ENCODE assay signal across 14 cellular contexts in the genomic region with DNA sequence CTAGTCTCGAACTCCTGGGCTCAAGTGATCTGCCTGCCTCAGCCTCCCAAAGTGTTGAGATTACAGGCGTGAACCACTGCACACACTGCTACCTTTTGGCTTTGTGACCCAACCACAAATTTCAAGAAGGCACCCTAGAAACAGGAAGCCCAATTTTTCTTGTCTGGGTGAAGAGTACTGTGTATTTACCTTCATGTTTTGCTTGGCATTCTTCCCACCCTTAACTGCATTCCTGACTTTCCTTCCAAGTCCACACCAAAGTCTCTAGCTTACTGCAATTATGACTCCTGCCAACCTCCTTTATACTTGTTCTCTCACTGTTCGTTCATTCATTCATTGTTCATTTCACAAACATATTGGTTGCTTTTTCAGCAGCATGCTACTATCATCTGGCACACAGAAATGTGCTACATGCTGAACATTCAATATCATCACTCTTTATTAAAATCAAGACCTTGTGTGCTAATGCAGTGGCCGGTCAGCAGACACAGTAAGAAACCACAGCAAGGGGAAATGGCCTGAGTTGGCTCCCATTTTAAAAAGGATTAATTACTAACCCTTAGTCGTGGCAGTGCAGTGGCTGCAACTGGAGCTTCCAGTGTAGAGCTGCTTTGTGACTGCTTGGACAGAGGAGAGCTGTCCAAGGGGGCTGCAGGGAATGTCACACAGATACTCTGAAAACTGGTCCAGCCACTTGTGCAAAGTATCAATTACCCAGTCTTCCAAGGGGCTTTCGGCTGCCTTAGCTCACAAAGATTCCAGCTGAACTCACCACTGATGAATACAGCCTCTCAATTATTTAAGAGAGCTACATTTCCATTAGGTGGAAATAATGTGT.
DNase-seq lines count a peak whose midpoint lies in the region; ATAC-seq, FAIRE-seq and TF ChIP-seq lines count a peak whose summit lies in the region.
"Had no signal": no experiment of that assay in that cellular context is flagged by ENCODE, and none has a peak within 500 bp of the region (broad histone marks: within the 10 kb centered on the region; RNA-seq: fewer than 3 reads in every experiment).

No MANE protein-coding gene starts in this region.

- no peaks in the 10 kb centered on the region for H3K27me3 ChIP-seq in hepatocyte
- H3K27me3 ChIP-seq: tibial nerve had no signal

- CTCF ChIA-PET in WTC11 (lab: Charles Lee), result no interaction called here

- peak overlapping the region; percentile 26 for H3K27ac Mint-ChIP-seq in activated naive CD8-positive, alpha-beta T cell treated with anti-CD3 and anti-CD28 coated beads, Interleukin-2, amount 10 ng/mL, durations not matched to agents 7 days and 5 days
- H3K27ac Mint-ChIP-seq in activated naive CD8-positive, alpha-beta T cell treated with anti-CD3 and anti-CD28 coated beads, Interleukin-2, amount 50 U/mL, for 24 hours, result no peak overlapping the region
- peak overlapping the region; percentile 10 for H3K27ac Mint-ChIP-seq in WTC11

- H3K4me2 ChIP-seq in hepatocyte, result peak overlapping the region; percentile 8
- H3K4me2 ChIP-seq: smooth muscle cell had no signal

- peaks cover 16% of the 10 kb centered on the region for H3K4me1 ChIP-seq in hepatocyte (ENCODE audit: insufficient read depth)

- H3K4me1 Mint-ChIP-seq in activated naive CD8-positive, alpha-beta T cell treated with anti-CD3 and anti-CD28 coated beads, Interleukin-2, amount 10 ng/mL, durations not matched to agents 7 days and 5 days, result peaks cover 15% of the 10 kb centered on the region
- H3K4me1 Mint-ChIP-seq in activated naive CD8-positive, alpha-beta T cell treated with anti-CD3 and anti-CD28 coated beads, Interleukin-2, amount 50 U/mL, for 24 hours, result no peaks in the 10 kb centered on the region
- H3K4me1 Mint-ChIP-seq in WTC11, result no peaks in the 10 kb centered on the region

- 72% methylated on average over 6 of the region's 6 CpGs for WGBS in hepatocyte (ENCODE audit: low lambda C conversion rate, missing lambda C conversion rate)

- TF ChIP-seq CTCF in WTC11 (IDR thresholded peaks at IDR 0.05), result no peak
- no peak for TF ChIP-seq CTCF in hepatocyte (IDR thresholded peaks at IDR 0.05; ENCODE audit: poor library complexity)

- H2AFZ ChIP-seq in hepatocyte, result no peak overlapping the region

- H3K9me3 Mint-ChIP-seq in activated naive CD8-positive, alpha-beta T cell treated with anti-CD3 and anti-CD28 coated beads, Interleukin-2, amount 10 ng/mL, durations not matched to agents 7 days and 5 days, result peaks cover 2% of the 10 kb centered on the region
- H3K9me3 Mint-ChIP-seq in activated naive CD8-positive, alpha-beta T cell treated with anti-CD3 and anti-CD28 coated beads, Interleukin-2, amount 50 U/mL, for 24 hours, result no peaks in the 10 kb centered on the region
- peaks cover 19% of the 10 kb centered on the region for H3K9me3 Mint-ChIP-seq in WTC11

- ATAC-seq in activated naive CD8-positive, alpha-beta T cell treated with anti-CD3 and anti-CD28 coated beads, Interleukin-2, amount 10 ng/mL, durations not matched to agents 7 days and 5 days (ENCODE audit: low read depth), result no peak
- ATAC-seq in activated naive CD8-positive, alpha-beta T cell treated with anti-CD3 and anti-CD28 coated beads, Interleukin-2, amount 50 U/mL, for 24 hours, result no peak
- no peak for ATAC-seq in WTC11
- ATAC-seq: activated CD4-positive, CD25-positive, alpha-beta regulatory T cell treated with anti-CD3 and anti-CD28 coated beads, Interleukin-2, amount 50 U/mL, for 24 hours had no signal

- no peak overlapping the region for H3K27ac ChIP-seq in hepatocyte
- H3K27ac ChIP-seq: tibial nerve had no signal

- H3K27me3 Mint-ChIP-seq in activated naive CD8-positive, alpha-beta T cell treated with anti-CD3 and anti-CD28 coated beads, Interleukin-2, amount 10 ng/mL, durations not matched to agents 7 days and 5 days, result no peaks in the 10 kb centered on the region
- H3K27me3 Mint-ChIP-seq in activated naive CD8-positive, alpha-beta T cell treated with anti-CD3 and anti-CD28 coated beads, Interleukin-2, amount 50 U/mL, for 24 hours, result no peaks in the 10 kb centered on the region
- no peaks in the 10 kb centered on the region for H3K27me3 Mint-ChIP-seq in WTC11 (ENCODE audit: low read depth)

- no peak for FAIRE-seq in urothelium cell line (lab: Jason Lieb, UNC)
- FAIRE-seq: islet of Langerhans had no signal

- POLR2A ChIA-PET in activated naive CD8-positive, alpha-beta T cell treated with anti-CD3 and anti-CD28 coated beads, Interleukin-2, amount 10 ng/mL, durations not matched to agents 7 days and 5 days (lab: Charles Lee), result no interaction called here
- POLR2A ChIA-PET in WTC11 (lab: Charles Lee), result no interaction called here

- no peak for DNase-seq in activated naive CD8-positive, alpha-beta T cell treated with anti-CD3 and anti-CD28 coated beads, Interleukin-2, amount 10 ng/mL, durations not matched to agents 7 days and 5 days
- no peak for DNase-seq in activated naive CD8-positive, alpha-beta T cell treated with anti-CD3 and anti-CD28 coated beads, Interleukin-2, amount 50 U/mL, for 24 hours
- DNase-seq in WTC11 (ENCODE audit: low spot score) (no peak), hepatocyte (ENCODE audit: low spot score) (no peak), urothelium cell line (ENCODE audit: low spot score) (peak; percentile 37), DMS 273 (lab: John Stamatoyannopoulos, UW; ENCODE audit: unreplicated experiment) (no peak), NK-92 (lab: John Stamatoyannopoulos, UW; ENCODE audit: unreplicated experiment) (no peak), CD1c-positive myeloid dendritic cell (ENCODE audit: extremely low spot score) (no peak)
- DNase-seq: activated T-cell treated with anti-CD3 and anti-CD28 coated beads, Interleukin-2, amount 50 U/mL, for 48 hours; NCI-H774 had no signal

- no peaks in the 10 kb centered on the region for H3K9me2 ChIP-seq in hepatocyte (replicated peaks; ENCODE audit: insufficient read depth)

- H3K4me3 ChIP-seq in hepatocyte, result no peak overlapping the region
- H3K4me3 ChIP-seq: smooth muscle cell, tibial nerve had no signal

- peaks cover 27% of the 10 kb centered on the region for H3K36me3 Mint-ChIP-seq in activated naive CD8-positive, alpha-beta T cell treated with anti-CD3 and anti-CD28 coated beads, Interleukin-2, amount 10 ng/mL, durations not matched to agents 7 days and 5 days
- peaks cover 35% of the 10 kb centered on the region for H3K36me3 Mint-ChIP-seq in activated naive CD8-positive, alpha-beta T cell treated with anti-CD3 and anti-CD28 coated beads, Interleukin-2, amount 50 U/mL, for 24 hours (ENCODE audit: low read depth)
- H3K36me3 Mint-ChIP-seq in WTC11, result peaks cover 17% of the 10 kb centered on the region

- H3K9me3 ChIP-seq in hepatocyte (ENCODE audit: low read depth), result no peaks in the 10 kb centered on the region

- H3K36me3 ChIP-seq in hepatocyte (replicated peaks; ENCODE audit: insufficient read depth, low read depth), result no peaks in the 10 kb centered on the region

- no peaks in the 10 kb centered on the region for H4K20me1 ChIP-seq in hepatocyte (ENCODE audit: insufficient read depth, poor library complexity, severe bottlenecking)

- H3K79me2 ChIP-seq in hepatocyte, result no peaks in the 10 kb centered on the region

- no peak overlapping the region for H3K4me3 Mint-ChIP-seq in activated naive CD8-positive, alpha-beta T cell treated with anti-CD3 and anti-CD28 coated beads, Interleukin-2, amount 10 ng/mL, durations not matched to agents 7 days and 5 days
- H3K4me3 Mint-ChIP-seq in activated naive CD8-positive, alpha-beta T cell treated with anti-CD3 and anti-CD28 coated beads, Interleukin-2, amount 50 U/mL, for 24 hours, result no peak overlapping the region
- no peak overlapping the region for H3K4me3 Mint-ChIP-seq in WTC11

TF ChIP-seq in WTC11, 78 proteins besides CTCF, POLR2A, EP300 and RAD21 (continues in another document):
- TF ChIP-seq, protein P1, sequence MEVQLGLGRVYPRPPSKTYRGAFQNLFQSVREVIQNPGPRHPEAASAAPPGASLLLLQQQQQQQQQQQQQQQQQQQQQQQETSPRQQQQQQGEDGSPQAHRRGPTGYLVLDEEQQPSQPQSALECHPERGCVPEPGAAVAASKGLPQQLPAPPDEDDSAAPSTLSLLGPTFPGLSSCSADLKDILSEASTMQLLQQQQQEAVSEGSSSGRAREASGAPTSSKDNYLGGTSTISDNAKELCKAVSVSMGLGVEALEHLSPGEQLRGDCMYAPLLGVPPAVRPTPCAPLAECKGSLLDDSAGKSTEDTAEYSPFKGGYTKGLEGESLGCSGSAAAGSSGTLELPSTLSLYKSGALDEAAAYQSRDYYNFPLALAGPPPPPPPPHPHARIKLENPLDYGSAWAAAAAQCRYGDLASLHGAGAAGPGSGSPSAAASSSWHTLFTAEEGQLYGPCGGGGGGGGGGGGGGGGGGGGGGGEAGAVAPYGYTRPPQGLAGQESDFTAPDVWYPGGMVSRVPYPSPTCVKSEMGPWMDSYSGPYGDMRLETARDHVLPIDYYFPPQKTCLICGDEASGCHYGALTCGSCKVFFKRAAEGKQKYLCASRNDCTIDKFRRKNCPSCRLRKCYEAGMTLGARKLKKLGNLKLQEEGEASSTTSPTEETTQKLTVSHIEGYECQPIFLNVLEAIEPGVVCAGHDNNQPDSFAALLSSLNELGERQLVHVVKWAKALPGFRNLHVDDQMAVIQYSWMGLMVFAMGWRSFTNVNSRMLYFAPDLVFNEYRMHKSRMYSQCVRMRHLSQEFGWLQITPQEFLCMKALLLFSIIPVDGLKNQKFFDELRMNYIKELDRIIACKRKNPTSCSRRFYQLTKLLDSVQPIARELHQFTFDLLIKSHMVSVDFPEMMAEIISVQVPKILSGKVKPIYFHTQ (CRISPR knock-in tag; IDR thresholded peaks at IDR 0.05), result no peak
